8 cellular contexts compared by ENCODE assay signal in genomic region chr12:101773560-101774206, GRCh38. TPM values are rescaled to one million over a fixed set of nuclear protein-coding genes. Genes with fewer than 3 reads are reported as not detected.
DNase-seq lines count a peak whose midpoint lies in the region; ATAC-seq, FAIRE-seq and TF ChIP-seq lines count a peak whose summit lies in the region.

No MANE protein-coding gene starts in this region.

- POLR2A ChIA-PET in HepG2 (lab: Yijun Ruan, JAX): interaction anchor here (0.6 kb wide), 1 partner anchor 106 kb away, joined by 3 read pairs; no protein-coding TSS in a partner anchor

- DNase-seq in ACHN (peak; percentile 71), NCI-H226 (peak; percentile 19), choroid plexus epithelial cell (ENCODE audit: low read depth) (peak; percentile 87), HepG2 (ENCODE audit: low spot score) (peak; percentile 44)
- peak; percentile 46 to 48 for DNase-seq in activated CD4-positive, alpha-beta T cell treated with anti-CD3 and anti-CD28 coated beads for 24 hours (ENCODE audit: low read depth in 2 of 2)
- peak; percentile 40 to 57 (median 50) for DNase-seq in stimulated activated CD4-positive, alpha-beta T cell treated with anti-CD3 and anti-CD28 coated beads, TNF-alpha, amount 100 ng/mL, for 24 hours (ENCODE audit: low read depth in 3 of 3)

- CTCF ChIA-PET in HepG2 (lab: Yijun Ruan, JAX; ENCODE audit: low intra/inter-chr PET ratio, low total read pairs): interaction anchor here (1.5 to 3.2 kb wide), 2 partner anchors 57 to 66 kb away, joined by 20 to 23 read pairs; partner anchors contain the start of gene GNPTAB

- no peak overlapping the region for H3K9ac ChIP-seq in HepG2 (ENCODE audit: insufficient read depth, low read depth, low read length)

- H4K20me1 ChIP-seq in HepG2 (ENCODE audit: insufficient read depth, low read length): no peaks in the 10 kb centered on the region

- intact Hi-C loops in HepG2 (cut with micrococcal nuclease; ENCODE audit: unreplicated experiment): loop anchor here (1.0 to 2.0 kb wide), 3 partner anchors 57 to 283 kb away; partner anchors contain the start of gene GNPTAB

- in situ Hi-C loops in ACHN (cut with HindIII; ENCODE audit: low pct_ligation_motif_present, low pct_unique_long_range_greater_than_20kb, low sequenced_read_pairs): no loop called here
- in situ Hi-C loops in HepG2 (cut with HindIII; ENCODE audit: extremely low pct_ligation_motif_present, low pct_unique_long_range_greater_than_20kb): loop anchor here (5.0 to 25.0 kb wide), 2 partner anchors 64 to 361 kb away; partner anchors contain the start of gene ARL1

- H3K79me2 ChIP-seq in HepG2 (ENCODE audit: insufficient read depth, low read length): no peaks in the 10 kb centered on the region

- no peak overlapping the region for H3K27ac ChIP-seq in HepG2 (ENCODE audit: extremely low read length, insufficient read depth, low read length)

- peak; percentile 67 for FAIRE-seq in HepG2 (lab: Jason Lieb, UNC)

- H2AFZ ChIP-seq in HepG2 (ENCODE audit: low read length): no peak overlapping the region

- ATAC-seq in GM18517 (IDR thresholded peaks at IDR 0.05; ENCODE audit: unreplicated experiment) (peak; percentile 88), HG03135 (IDR thresholded peaks at IDR 0.05; ENCODE audit: unreplicated experiment) (peak; percentile 62), HepG2 (peak; percentile 76)

- peaks cover 13% of the 10 kb centered on the region for H3K4me1 ChIP-seq in HepG2 (ENCODE audit: insufficient read depth, low read length)

- no TSS peak for BruUV-seq in HepG2 (replicated peaks; lab: Mats Ljungman, UMichigan)

- TF ChIP-seq EP300 in HepG2 (IDR thresholded peaks at IDR 0.05; ENCODE audit: low read depth in 2 of 2, low read length in 2 of 2) (no peak), HepG2 (CRISPR knock-in tag; IDR thresholded peaks at IDR 0.05; ENCODE audit: borderline replicate concordance) (no peak)

- H3K9me3 ChIP-seq in HepG2 (ENCODE audit: low read length): no peaks in the 10 kb centered on the region

- H3K27me3 ChIP-seq in HepG2 (ENCODE audit: control insufficient read depth in 1 of 2, insufficient read depth in 2 of 2, low read length in 2 of 2): no peaks in the 10 kb centered on the region

- no peaks in the 10 kb centered on the region; a peak in 1 of 5 replicates for H3K36me3 ChIP-seq in HepG2 (replicated peaks in 1 of 2; ENCODE audit: control insufficient read depth in 1 of 2, insufficient read depth in 2 of 2, low read length in 2 of 2)

- H3K4me3 ChIP-seq in choroid plexus epithelial cell (ENCODE audit: low read depth, low read length) (no peak overlapping the region), HepG2 (replicated peaks in 1 of 3; ENCODE audit: insufficient read depth in 1 of 3, low read depth in 2 of 3, low read length in 3 of 3) (no peak overlapping the region)

- TF ChIP-seq CTCF in choroid plexus epithelial cell (conservative IDR thresholded peaks at IDR 0.05; ENCODE audit: low read depth, low read length) (peak; percentile 90), HepG2 (CRISPR knock-in tag; IDR thresholded peaks at IDR 0.05) (peak; percentile 85)

- peak; percentile 73 for TF ChIP-seq RAD21 in HepG2 (CRISPR knock-in tag; IDR thresholded peaks at IDR 0.05)

- no peak overlapping the region for H3K4me2 ChIP-seq in HepG2 (ENCODE audit: low read depth, low read length)

- TF ChIP-seq POLR2A in HepG2 (IDR thresholded peaks at IDR 0.05; ENCODE audit: insufficient read depth in 1 of 2, low read depth in 2 of 2, low read length in 2 of 2): no peak

- 65% methylated on average over 3 of the region's 3 CpGs for WGBS in HepG2 (ENCODE audit: low lambda C conversion rate)

TF ChIP-seq in HepG2, 621 proteins besides CTCF, POLR2A, EP300 and RAD21:
- TF ChIP-seq SMC3 (IDR thresholded peaks at IDR 0.05; ENCODE audit: low read length) (peak; percentile 82), ZMYM4 (CRISPR knock-in tag; IDR thresholded peaks at IDR 0.05) (no peak), STAG1 (CRISPR knock-in tag; IDR thresholded peaks at IDR 0.05) (peak; percentile 87)

RNA-seq across cellular contexts. Expression of gene SYCP3, which starts 34.4 kb away (rescaled TPM):
- total RNA-seq in HepG2 (2016; rRNA removed; fragmentation: Illumina TruSeq; extraction: Trizol): not detected in 2 replicates
- not detected in 2 replicates for total RNA-seq in HepG2 (2016; cell fraction: cytosol; rRNA removed; fragmentation: Illumina TruSeq; extraction: Trizol; ENCODE audit: low read depth)
- total RNA-seq in HepG2 (2016; cell fraction: insoluble cytoplasmic fraction; rRNA removed; fragmentation: Illumina TruSeq; extraction: Trizol): not detected in 2 replicates
- total RNA-seq in HepG2 (2016; cell fraction: membrane; rRNA removed; fragmentation: Illumina TruSeq; extraction: Trizol): not detected in 2 replicates
- not detected in 2 replicates for total RNA-seq in HepG2 (2016; cell fraction: nucleus; rRNA removed; fragmentation: Illumina TruSeq; extraction: Trizol)
- not detected in 2 replicates for polyA plus RNA-seq in HepG2 (2011; rRNA removed)
- not detected in 2 replicates for polyA plus RNA-seq in HepG2 (2011; cell fraction: cytosol; rRNA removed)
- polyA plus RNA-seq in HepG2 (2011; cell fraction: nucleus; rRNA removed): not detected in 2 replicates
- 0.97 and 1.0 TPM in 2 replicates for polyA plus RNA-seq in HepG2 (2012)
- not detected in 2 replicates for polyA plus RNA-seq in HepG2 (2016; cell fraction: cytosol; fragmentation: Illumina TruSeq; extraction: Trizol; ENCODE audit: low read depth)
- polyA plus RNA-seq in HepG2 (2016; cell fraction: insoluble cytoplasmic fraction; fragmentation: Illumina TruSeq; extraction: Trizol; ENCODE audit: low read depth): not detected in 2 replicates
- not detected in 2 replicates for polyA plus RNA-seq in HepG2 (2016; cell fraction: membrane; fragmentation: Illumina TruSeq; extraction: Trizol; ENCODE audit: low read depth)
- polyA plus RNA-seq in HepG2 (2016; cell fraction: nucleus; fragmentation: Illumina TruSeq; extraction: Trizol; ENCODE audit: insufficient read depth, low read depth): not detected in 2 replicates
- 0.12 TPM in 1 of 2 replicates, not detected in the other for polyA minus RNA-seq in HepG2 (2011; rRNA and poly(A)+ RNA removed; ENCODE audit: low replicate concordance)
- not detected in 2 replicates for polyA minus RNA-seq in HepG2 (2011; cell fraction: cytosol; rRNA and poly(A)+ RNA removed)
- polyA minus RNA-seq in HepG2 (2011; cell fraction: nucleus; rRNA and poly(A)+ RNA removed): 0.50 and 0.90 TPM in 2 replicates

RNA-seq across cellular contexts. Expression of gene GNPTAB, which starts 57.1 kb away (rescaled TPM):
- 19.4 and 23.0 TPM in 2 replicates for total RNA-seq in HepG2 (2016; rRNA removed; fragmentation: Illumina TruSeq; extraction: Trizol)
- 12.6 and 12.8 TPM in 2 replicates for total RNA-seq in HepG2 (2016; cell fraction: cytosol; rRNA removed; fragmentation: Illumina TruSeq; extraction: Trizol; ENCODE audit: low read depth)
- total RNA-seq in HepG2 (2016; cell fraction: insoluble cytoplasmic fraction; rRNA removed; fragmentation: Illumina TruSeq; extraction: Trizol): 20.1 and 20.3 TPM in 2 replicates
- 21.4 and 29.8 TPM in 2 replicates for total RNA-seq in HepG2 (2016; cell fraction: membrane; rRNA removed; fragmentation: Illumina TruSeq; extraction: Trizol)
- 19.1 and 24.0 TPM in 2 replicates for total RNA-seq in HepG2 (2016; cell fraction: nucleus; rRNA removed; fragmentation: Illumina TruSeq; extraction: Trizol)
- polyA plus RNA-seq in HepG2 (2011; rRNA removed): 10.4 and 13.6 TPM in 2 replicates
- polyA plus RNA-seq in HepG2 (2011; cell fraction: cytosol; rRNA removed): 7.1 and 11.0 TPM in 2 replicates
- 6.4 and 7.0 TPM in 2 replicates for polyA plus RNA-seq in HepG2 (2011; cell fraction: nucleus; rRNA removed)
- polyA plus RNA-seq in HepG2 (2012): 12.2 and 13.2 TPM in 2 replicates
- 15.5 and 16.7 TPM in 2 replicates for polyA plus RNA-seq in HepG2 (2016; cell fraction: cytosol; fragmentation: Illumina TruSeq; extraction: Trizol; ENCODE audit: low read depth)
- polyA plus RNA-seq in HepG2 (2016; cell fraction: insoluble cytoplasmic fraction; fragmentation: Illumina TruSeq; extraction: Trizol; ENCODE audit: low read depth): 15.6 and 15.9 TPM in 2 replicates
- 18.2 and 19.1 TPM in 2 replicates for polyA plus RNA-seq in HepG2 (2016; cell fraction: membrane; fragmentation: Illumina TruSeq; extraction: Trizol; ENCODE audit: low read depth)
- polyA plus RNA-seq in HepG2 (2016; cell fraction: nucleus; fragmentation: Illumina TruSeq; extraction: Trizol; ENCODE audit: insufficient read depth, low read depth): 19.0 and 19.8 TPM in 2 replicates
- 16.1 and 37.9 TPM in 2 replicates for polyA minus RNA-seq in HepG2 (2011; rRNA and poly(A)+ RNA removed; ENCODE audit: low replicate concordance)
- 9.1 and 14.1 TPM in 2 replicates for polyA minus RNA-seq in HepG2 (2011; cell fraction: cytosol; rRNA and poly(A)+ RNA removed)
- 20.2 and 20.3 TPM in 2 replicates for polyA minus RNA-seq in HepG2 (2011; cell fraction: nucleus; rRNA and poly(A)+ RNA removed)

Comparison
In these comparisons a context has a peak if more than half of its experiments do, and no peak if none do; other contexts are left out.
1. DNase-seq: peak in every context shown above with its lines; median percentile 87 in choroid plexus epithelial cell; 71 in ACHN; 50 in stimulated activated CD4-positive, alpha-beta T cell treated with anti-CD3 and anti-CD28 coated beads, TNF-alpha, amount 100 ng/mL, for 24 hours; 47 in activated CD4-positive, alpha-beta T cell treated with anti-CD3 and anti-CD28 coated beads for 24 hours; 44 in HepG2; 19 in NCI-H226.